In the genomic region with DNA sequence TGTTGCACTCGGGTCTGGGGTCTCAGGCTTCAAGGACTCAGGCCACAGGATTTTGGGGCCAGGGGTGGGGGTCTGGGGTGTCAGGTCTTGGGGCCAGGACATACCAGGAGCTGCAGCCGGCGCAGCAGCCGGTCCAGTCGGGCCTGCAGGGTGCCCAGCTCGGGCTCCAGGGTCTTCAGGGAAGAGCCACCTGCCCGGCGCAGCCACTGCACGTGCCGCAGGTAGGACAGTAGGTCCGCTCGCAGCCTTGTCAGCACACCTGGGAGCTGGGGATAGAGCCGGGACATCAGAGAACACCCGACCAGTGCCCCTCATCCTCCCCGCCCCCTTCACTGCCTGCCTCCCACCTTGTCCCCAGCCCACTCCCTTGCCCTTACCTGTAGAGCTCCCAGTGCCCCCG, we compare ENCODE assay signal across 23 cellular contexts. TPM values are rescaled to one million over a fixed set of nuclear protein-coding genes. Genes with fewer than 3 reads are reported as not detected.
"Had no signal": no experiment of that assay in that cellular context is flagged by ENCODE, and none has a peak within 500 bp of the region (broad histone marks: within the 10 kb centered on the region; RNA-seq: fewer than 3 reads in every experiment).

No MANE protein-coding gene starts in this region.

- H3K4me3 ChIP-seq: ascending aorta, gastroesophageal sphincter, heart right ventricle, ovary, thoracic aorta, upper lobe of right lung had no signal

- FAIRE-seq: bronchial epithelial cell had no signal

- H3K36me3 ChIP-seq: ascending aorta, gastroesophageal sphincter, heart right ventricle, ovary, spleen, thoracic aorta, upper lobe of right lung had no signal

- H3K9me3 ChIP-seq: ascending aorta, gastroesophageal sphincter, heart right ventricle, ovary, spleen, thoracic aorta, upper lobe of right lung had no signal

- DNase-seq: activated CD4-positive, alpha-beta T cell treated with anti-CD3 and anti-CD28 coated beads, Interleukin-2, amount 10 ng/mL, durations not matched to agents 7 days and 5 days; activated CD8-positive, alpha-beta T cell treated with anti-CD3 and anti-CD28 coated beads, Interleukin-2, amount 10 ng/mL, durations not matched to agents 7 days and 5 days; activated effector memory CD4-positive, alpha-beta T cell treated with anti-CD3 and anti-CD28 coated beads, Interleukin-2, amount 50 U/mL, for 16 hours; activated naive CD4-positive, alpha-beta T cell treated with anti-CD3 and anti-CD28 coated beads, Interleukin-2, amount 50 U/mL, for 16 hours; activated T-cell treated with anti-CD3 and anti-CD28 coated beads, Interleukin-2, amount 50 U/mL, for 48 hours; effector CD8-positive, alpha-beta T cell; heart right ventricle; naive thymus-derived CD4-positive, alpha-beta T cell; ovary; spleen; stimulated activated CD4-positive, alpha-beta T cell treated with anti-CD3 and anti-CD28 coated beads, Interleukin-4, amount 100 ng/mL, for 4 hours; T-helper 1 cell; upper lobe of right lung had no signal

- ATAC-seq: activated CD4-positive, CD25-positive, alpha-beta regulatory T cell treated with anti-CD3 and anti-CD28 coated beads, Interleukin-2, amount 50 U/mL, for 24 hours; activated CD8-positive, alpha-beta T cell treated with anti-CD3 and anti-CD28 coated beads, Interleukin-2, amount 10 ng/mL, durations not matched to agents 7 days and 5 days; gastroesophageal sphincter; naive thymus-derived CD4-positive, alpha-beta T cell had no signal

- H3K27ac ChIP-seq: ascending aorta, gastroesophageal sphincter, heart right ventricle, ovary, spleen, upper lobe of right lung had no signal

RNA-seq across cellular contexts. Expression of gene IL11, which starts 2.2 kb away (rescaled TPM):
- total RNA-seq: ascending aorta, heart right ventricle, liver had no signal
- polyA plus RNA-seq: liver; naive thymus-derived CD4-positive, alpha-beta T cell had no signal

RNA-seq across cellular contexts. Expression of gene GARIN5B, which starts 5.0 kb away (rescaled TPM):
- total RNA-seq: activated CD4-positive, alpha-beta T cell treated with anti-CD3 and anti-CD28 coated beads, Interleukin-2, amount 10 ng/mL, durations not matched to agents 7 days and 5 days; activated CD8-positive, alpha-beta T cell treated with anti-CD3 and anti-CD28 coated beads, Interleukin-2, amount 10 ng/mL, durations not matched to agents 7 days and 5 days; ascending aorta; bronchial epithelial cell; cerebellum; esophagus mucosa; gastroesophageal sphincter; heart right ventricle; liver; mucosa of gallbladder; naive thymus-derived CD4-positive, alpha-beta T cell; ovary; pulmonary artery endothelial cell; spleen; thoracic aorta; upper lobe of right lung had no signal
- polyA plus RNA-seq: heart right ventricle; liver; naive thymus-derived CD4-positive, alpha-beta T cell; ovary; spleen had no signal

RNA-seq across cellular contexts. Expression of gene TMEM190, which starts 8.5 kb away (rescaled TPM):
- total RNA-seq: activated CD4-positive, alpha-beta T cell treated with anti-CD3 and anti-CD28 coated beads, Interleukin-2, amount 10 ng/mL, durations not matched to agents 7 days and 5 days; activated CD8-positive, alpha-beta T cell treated with anti-CD3 and anti-CD28 coated beads, Interleukin-2, amount 10 ng/mL, durations not matched to agents 7 days and 5 days; ascending aorta; bronchial epithelial cell; cerebellum; esophagus mucosa; gastroesophageal sphincter; heart right ventricle; liver; mucosa of gallbladder; naive thymus-derived CD4-positive, alpha-beta T cell; pulmonary artery endothelial cell; spleen; thoracic aorta; upper lobe of right lung had no signal
- polyA plus RNA-seq: heart right ventricle; liver; naive thymus-derived CD4-positive, alpha-beta T cell; ovary had no signal

RNA-seq across cellular contexts. Expression of gene COX6B2, which starts 13.6 kb away (rescaled TPM):
- total RNA-seq: activated CD4-positive, alpha-beta T cell treated with anti-CD3 and anti-CD28 coated beads, Interleukin-2, amount 10 ng/mL, durations not matched to agents 7 days and 5 days; ascending aorta; gastroesophageal sphincter; heart right ventricle; liver; mucosa of gallbladder; pulmonary artery endothelial cell; thoracic aorta; upper lobe of right lung had no signal
- polyA plus RNA-seq: heart right ventricle; liver; naive thymus-derived CD4-positive, alpha-beta T cell had no signal

RNA-seq across cellular contexts. Expression of gene TMEM238, which starts 16.0 kb away (rescaled TPM):
- total RNA-seq: ascending aorta had no signal
